8 cellular contexts compared by ENCODE assay signal in genomic region chr1:184387069-184387870, GRCh38. TPM values are rescaled to one million over a fixed set of nuclear protein-coding genes. Genes with fewer than 3 reads are reported as not detected.
DNase-seq lines count a peak whose midpoint lies in the region; ATAC-seq lines count a peak whose summit lies in the region.

No MANE protein-coding gene starts in this region.

- H3K36me3 ChIP-seq in BLaER1 (no peaks in the 10 kb centered on the region), trophoblast cell (ENCODE audit: control insufficient read depth in 1 of 2, insufficient read depth in 2 of 2, low read length in 2 of 2) (no peaks in the 10 kb centered on the region)

- H3K9ac ChIP-seq in BLaER1 (peak overlapping the region; percentile 79), trophoblast cell (ENCODE audit: low read length) (peak overlapping the region; percentile 73)

- DNase-seq in NCI-H510A treated with DMSO at 0.1 percent for 48 hours (lab: John Stamatoyannopoulos, UW) (peak; percentile 24), Right ventricle myocardium inferior (ENCODE audit: missing footprints) (peak; percentile 75), trophoblast cell (peak in 1 of 2 donors; percentile 41), NCI-H446 treated with DMSO at 0.1 percent for 48 hours (lab: John Stamatoyannopoulos, UW) (no peak)
- peak; percentile 22 for DNase-seq in activated naive CD4-positive, alpha-beta T cell treated with anti-CD3 and anti-CD28 coated beads for 36 hours

- H3K79me2 ChIP-seq in trophoblast cell (ENCODE audit: control insufficient read depth, insufficient read depth, low read length, poor library complexity): peaks cover 20% of the 10 kb centered on the region

- peak overlapping the region; percentile 69 for H3K18ac ChIP-seq in trophoblast cell (ENCODE audit: low read length)

- H2BK12ac ChIP-seq in trophoblast cell (ENCODE audit: low read length): peak overlapping the region; percentile 40

- no peak overlapping the region for H3K27ac Mint-ChIP-seq in activated naive CD4-positive, alpha-beta T cell treated with anti-CD3 and anti-CD28 coated beads for 36 hours

- CTCF ChIA-PET in activated naive CD4-positive, alpha-beta T cell treated with anti-CD3 and anti-CD28 coated beads for 36 hours (lab: Charles Lee): interaction anchor here (0.5 to 0.7 kb wide), 3 partner anchors 94 to 1197 kb away, joined by 3 to 5 read pairs (median 4); no protein-coding TSS in a partner anchor

- H3K27ac ChIP-seq in BLaER1 (peak overlapping the region; percentile 51; the same call in 1 of the 2 replicates), trophoblast cell (ENCODE audit: low read depth, low read length) (peak overlapping the region; percentile 63)

- H3K4me2 ChIP-seq in BLaER1: peak overlapping the region; percentile 95
- H3K4me2 ChIP-seq in trophoblast cell (ENCODE audit: low read length): peak overlapping the region; percentile 93

- H3K79me1 ChIP-seq in trophoblast cell (ENCODE audit: low read length): peaks cover 18% of the 10 kb centered on the region

- WGBS in trophoblast cell (ENCODE audit: extremely low coverage, insufficient coverage, insufficient read length): no CpG with 5 or more reads among the region's 67 CpGs

- H3K36me3 Mint-ChIP-seq in activated naive CD4-positive, alpha-beta T cell treated with anti-CD3 and anti-CD28 coated beads for 36 hours (ENCODE audit: low read depth): no peaks in the 10 kb centered on the region

- peaks cover 14% of the 10 kb centered on the region for H3K4me1 Mint-ChIP-seq in activated naive CD4-positive, alpha-beta T cell treated with anti-CD3 and anti-CD28 coated beads for 36 hours (ENCODE audit: low read depth)

- peak overlapping the region; percentile 55 for H3K14ac ChIP-seq in trophoblast cell (ENCODE audit: low read length)

- no peak overlapping the region for H4K12ac ChIP-seq in trophoblast cell (ENCODE audit: low read depth, low read length)

- H3K4me1 ChIP-seq in BLaER1 (peaks cover 17% of the 10 kb centered on the region), trophoblast cell (ENCODE audit: control insufficient read depth in 1 of 2, insufficient read depth in 2 of 2, low read length in 2 of 2) (peaks cover 4 to 7% of the 10 kb centered on the region in 2 experiments)

- peak overlapping the region; percentile 61 for H2BK5ac ChIP-seq in trophoblast cell (ENCODE audit: low read depth, low read length, poor library complexity)

- H3K23ac ChIP-seq in trophoblast cell (ENCODE audit: low read length): no peak overlapping the region

- peak overlapping the region; percentile 92 for H3K4ac ChIP-seq in trophoblast cell (ENCODE audit: low read depth, low read length)

- ATAC-seq in GM21447 (IDR thresholded peaks at IDR 0.05; ENCODE audit: unreplicated experiment): peak; percentile 30
- ATAC-seq in Right ventricle myocardium inferior: peak; percentile 18
- ATAC-seq in GM21423 (IDR thresholded peaks at IDR 0.05; ENCODE audit: unreplicated experiment): no peak

- H3K9me3 ChIP-seq in BLaER1: no peaks in the 10 kb centered on the region
- no peaks in the 10 kb centered on the region for H3K9me3 ChIP-seq in trophoblast cell (ENCODE audit: insufficient read depth, low read depth, low read length)

- no peak overlapping the region for H2AK5ac ChIP-seq in trophoblast cell (ENCODE audit: low read length)

- no peaks in the 10 kb centered on the region for H3K9me3 Mint-ChIP-seq in activated naive CD4-positive, alpha-beta T cell treated with anti-CD3 and anti-CD28 coated beads for 36 hours

- H2BK120ac ChIP-seq in trophoblast cell (ENCODE audit: insufficient read depth, low read length, poor library complexity): peak overlapping the region; percentile 83

- H3K27me3 ChIP-seq in BLaER1: peaks cover 46% of the 10 kb centered on the region
- no peaks in the 10 kb centered on the region for H3K27me3 ChIP-seq in trophoblast cell (ENCODE audit: insufficient read depth, low read length)

- H3K4me3 Mint-ChIP-seq in activated naive CD4-positive, alpha-beta T cell treated with anti-CD3 and anti-CD28 coated beads for 36 hours: peak overlapping the region; percentile 78

- H4K20me1 ChIP-seq in BLaER1: peaks cover 7% of the 10 kb centered on the region; the same call in 1 of the 2 replicates

- H3K4me3 ChIP-seq in BLaER1: peak overlapping the region; percentile 78
- H3K4me3 ChIP-seq in trophoblast cell (ENCODE audit: low read depth, low read length): peak overlapping the region; percentile 87

- H4K8ac ChIP-seq in trophoblast cell (ENCODE audit: low read depth, low read length): peak overlapping the region; percentile 72

- intact Hi-C loops in activated naive CD4-positive, alpha-beta T cell treated with anti-CD3 and anti-CD28 coated beads for 36 hours (cut with micrococcal nuclease): loop anchor here (1.0 to 10.0 kb wide), 7 partner anchors 227 to 770 kb away; partner anchors contain the start of genes APOBEC4, EDEM3, SWT1 and TRMT1L
- intact Hi-C loops in Right ventricle myocardium inferior (cut with DNase I): loop anchor here (2.0 to 5.0 kb wide), 6 partner anchors 80 to 278 kb away; no protein-coding TSS in a partner anchor

- peaks cover 55% of the 10 kb centered on the region for H3K27me3 Mint-ChIP-seq in activated naive CD4-positive, alpha-beta T cell treated with anti-CD3 and anti-CD28 coated beads for 36 hours (ENCODE audit: low read depth)

- H4K91ac ChIP-seq in trophoblast cell (ENCODE audit: low read depth, low read length): peak overlapping the region; percentile 89

- H2AFZ ChIP-seq in trophoblast cell (ENCODE audit: insufficient read depth, low read length, poor library complexity): peak overlapping the region; percentile 63

RNA-seq across cellular contexts. Expression of gene C1orf21, which starts 0.4 kb away (rescaled TPM):
- 1 to 10 TPM; 1.2 to 1.4 TPM for total RNA-seq in activated naive CD4-positive, alpha-beta T cell treated with anti-CD3 and anti-CD28 coated beads for 36 hours
- 54.5 TPM for total RNA-seq in Right ventricle myocardium inferior
- 141 and 144 TPM in 2 replicates for polyA plus RNA-seq in trophoblast cell (2013)

Comparison
In these comparisons a context has a peak if more than half of its experiments do, and no peak if none do; other contexts are left out.
1. RNA of gene C1orf21, which starts 0.4 kb away (total RNA-seq): 54.5 TPM in Right ventricle myocardium inferior (single experiment); 1.2 to 1.4 TPM in activated naive CD4-positive, alpha-beta T cell treated with anti-CD3 and anti-CD28 coated beads for 36 hours; every median in the first group is over 10 times any median in the second.